In genomic region chr7:155469311-155470185, GRCh38 we compare ENCODE assay signal across 1 cellular context.
TF ChIP-seq lines count a peak whose summit lies in the region.

No MANE protein-coding gene starts in this region.

TF ChIP-seq in H1, 55 proteins besides CTCF, POLR2A, EP300 and RAD21 (continued from another document):
- TF ChIP-seq E2F6 (IDR thresholded peaks at IDR 0.05), result no peak
- TF ChIP-seq EZH2 (IDR thresholded peaks at IDR 0.05; ENCODE audit: low read depth, low read length, severe bottlenecking), result peak; percentile 75
- peak; percentile 68 for TF ChIP-seq RNF2 (IDR thresholded peaks at IDR 0.05; ENCODE audit: borderline replicate concordance, low read depth, low read length, missing control alignments, poor library complexity, severe bottlenecking)
- TF ChIP-seq EGR1 (IDR thresholded peaks at IDR 0.05; ENCODE audit: borderline replicate concordance, low read depth, low read length), result no peak
- no peak for TF ChIP-seq KDM5A (IDR thresholded peaks at IDR 0.05; ENCODE audit: low read length)
- TF ChIP-seq ASH2L (IDR thresholded peaks at IDR 0.05; ENCODE audit: low read length), result no peak
TF ChIP-seq in H1: peak in this region for 3.
